ENCODE assay signal across 1 cellular context in genomic region chr13:113080361-113080831, GRCh38.
TF ChIP-seq lines count a peak whose summit lies in the region.

No MANE protein-coding gene starts in this region.

TF ChIP-seq in HepG2, 621 proteins besides CTCF, POLR2A, EP300 and RAD21:
- TF ChIP-seq RFXANK (CRISPR knock-in tag; IDR thresholded peaks at IDR 0.05) = no peak
- no peak for TF ChIP-seq NR2F1 (CRISPR knock-in tag; IDR thresholded peaks at IDR 0.05)
- TF ChIP-seq DPF2 (CRISPR knock-in tag; IDR thresholded peaks at IDR 0.05; ENCODE audit: borderline replicate concordance, low read depth) = no peak
- TF ChIP-seq ZNF589 (CRISPR knock-in tag; conservative IDR thresholded peaks at IDR 0.05) = no peak
- no peak for TF ChIP-seq PPARG (CRISPR knock-in tag; conservative IDR thresholded peaks at IDR 0.05)
- no peak for TF ChIP-seq ZNF451 (CRISPR knock-in tag; IDR thresholded peaks at IDR 0.05)
- peak; percentile 71 for TF ChIP-seq AGO2 (optimal IDR thresholded peaks at IDR 0.05; ENCODE audit: low read depth, low read length)
